In the genomic region with DNA sequence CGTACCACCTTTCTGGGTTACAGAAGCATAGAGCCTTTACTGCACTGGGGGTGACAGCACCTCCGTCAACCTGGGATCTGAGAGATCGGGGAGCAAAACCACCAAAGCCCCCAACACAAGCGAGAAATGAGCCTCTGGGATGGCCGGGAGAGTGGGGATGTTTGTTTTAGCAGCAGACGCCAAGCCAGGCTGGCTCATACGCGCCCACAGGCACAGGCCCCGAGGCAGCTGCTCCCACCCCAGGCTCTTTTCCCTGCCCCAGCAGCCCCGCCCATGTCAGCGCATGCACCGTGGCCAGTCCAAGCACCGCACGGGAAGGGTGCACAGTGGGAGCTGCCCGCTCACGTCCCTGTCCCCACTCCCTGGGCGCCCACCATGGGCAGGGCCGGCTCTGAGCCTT, we compare ENCODE assay signal across 16 cellular contexts. TPM values are rescaled to one million over a fixed set of nuclear protein-coding genes. Genes with fewer than 3 reads are reported as not detected.
A peak's percentile ranks its signal among the peaks of the same experiment; 100 is the strongest.
DNase-seq lines count a peak whose midpoint lies in the region; ATAC-seq and TF ChIP-seq lines count a peak whose summit lies in the region.
"Had no signal": no experiment of that assay in that cellular context is flagged by ENCODE, and none has a peak within 500 bp of the region (broad histone marks: within the 10 kb centered on the region; RNA-seq: fewer than 3 reads in every experiment).

No MANE protein-coding gene starts in this region.

- H3K36me3 Mint-ChIP-seq in activated CD8-positive, alpha-beta T cell treated with anti-CD3 and anti-CD28 coated beads for 36 hours (ENCODE audit: low read depth), result peaks cover 14% of the 10 kb centered on the region
- H3K36me3 Mint-ChIP-seq in activated CD8-positive, alpha-beta T cell treated with anti-CD3 and anti-CD28 coated beads, Interleukin-2, amount 10 ng/mL, durations not matched to agents 7 days and 5 days (ENCODE audit: low read depth), result peaks cover 6% of the 10 kb centered on the region
- H3K36me3 Mint-ChIP-seq in dendritic cell treated with granulocyte-macrophage colony-stimulating factor and Interleukin-4, amounts not matched to agents 40 ng/mL and 50 ng/mL, for 4 days (ENCODE audit: low read depth), result peaks cover 86% of the 10 kb centered on the region
- peaks cover 52% of the 10 kb centered on the region for H3K36me3 Mint-ChIP-seq in stimulated activated effector memory CD8-positive, alpha-beta T cell treated with anti-CD3 and anti-CD28 coated beads, Interleukin-12 subunit alpha, Interleukin-12 subunit beta, amount 100 ng/mL, for 72 hours

- no peaks in the 10 kb centered on the region for H3K27me3 Mint-ChIP-seq in activated CD8-positive, alpha-beta T cell treated with anti-CD3 and anti-CD28 coated beads for 36 hours
- H3K27me3 Mint-ChIP-seq in activated CD8-positive, alpha-beta T cell treated with anti-CD3 and anti-CD28 coated beads, Interleukin-2, amount 10 ng/mL, durations not matched to agents 7 days and 5 days (ENCODE audit: low read depth), result no peaks in the 10 kb centered on the region
- H3K27me3 Mint-ChIP-seq in dendritic cell treated with granulocyte-macrophage colony-stimulating factor and Interleukin-4, amounts not matched to agents 40 ng/mL and 50 ng/mL, for 4 days, result peaks cover 7% of the 10 kb centered on the region

- ATAC-seq in activated CD8-positive, alpha-beta T cell treated with anti-CD3 and anti-CD28 coated beads for 36 hours, result no peak
- no peak for ATAC-seq in activated CD8-positive, alpha-beta T cell treated with anti-CD3 and anti-CD28 coated beads, Interleukin-2, amount 10 ng/mL, durations not matched to agents 7 days and 5 days
- ATAC-seq in stimulated activated effector memory CD8-positive, alpha-beta T cell treated with anti-CD3 and anti-CD28 coated beads, Interleukin-12 subunit alpha, Interleukin-12 subunit beta, amount 100 ng/mL, for 72 hours, result no peak
- ATAC-seq in HG03108 (IDR thresholded peaks at IDR 0.05; ENCODE audit: unreplicated experiment), result no peak

- intact Hi-C loops in activated CD8-positive, alpha-beta T cell treated with anti-CD3 and anti-CD28 coated beads for 36 hours (cut with micrococcal nuclease), result no loop called here
- intact Hi-C loops in dendritic cell treated with granulocyte-macrophage colony-stimulating factor and Interleukin-4, amounts not matched to agents 40 ng/mL and 50 ng/mL, for 4 days (cut with micrococcal nuclease), result no loop called here

- H3K4me1 Mint-ChIP-seq in activated CD8-positive, alpha-beta T cell treated with anti-CD3 and anti-CD28 coated beads for 36 hours (ENCODE audit: low read depth), result peaks cover 48% of the 10 kb centered on the region
- peaks cover 43% of the 10 kb centered on the region for H3K4me1 Mint-ChIP-seq in activated CD8-positive, alpha-beta T cell treated with anti-CD3 and anti-CD28 coated beads, Interleukin-2, amount 10 ng/mL, durations not matched to agents 7 days and 5 days (ENCODE audit: low read depth)
- peaks cover 90% of the 10 kb centered on the region for H3K4me1 Mint-ChIP-seq in dendritic cell treated with granulocyte-macrophage colony-stimulating factor and Interleukin-4, amounts not matched to agents 40 ng/mL and 50 ng/mL, for 4 days (ENCODE audit: low read depth)
- H3K4me1 Mint-ChIP-seq in stimulated activated effector memory CD8-positive, alpha-beta T cell treated with anti-CD3 and anti-CD28 coated beads, Interleukin-12 subunit alpha, Interleukin-12 subunit beta, amount 100 ng/mL, for 72 hours, result peaks cover 70% of the 10 kb centered on the region

- H3K27ac ChIP-seq in effector memory CD4-positive, alpha-beta T cell (ENCODE audit: insufficient read depth, low read length, poor library complexity, severe bottlenecking), result no peak overlapping the region
- H3K27ac ChIP-seq: C4-2B, RWPE1 had no signal

- H3K4me3 Mint-ChIP-seq in activated CD8-positive, alpha-beta T cell treated with anti-CD3 and anti-CD28 coated beads for 36 hours, result no peak overlapping the region
- H3K4me3 Mint-ChIP-seq in activated CD8-positive, alpha-beta T cell treated with anti-CD3 and anti-CD28 coated beads, Interleukin-2, amount 10 ng/mL, durations not matched to agents 7 days and 5 days, result no peak overlapping the region
- H3K4me3 Mint-ChIP-seq in dendritic cell treated with granulocyte-macrophage colony-stimulating factor and Interleukin-4, amounts not matched to agents 40 ng/mL and 50 ng/mL, for 4 days, result no peak overlapping the region
- peak overlapping the region; percentile 53 for H3K4me3 Mint-ChIP-seq in stimulated activated effector memory CD8-positive, alpha-beta T cell treated with anti-CD3 and anti-CD28 coated beads, Interleukin-12 subunit alpha, Interleukin-12 subunit beta, amount 100 ng/mL, for 72 hours

- no peak for TF ChIP-seq CTCF in activated CD8-positive, alpha-beta T cell treated with anti-CD3 and anti-CD28 coated beads for 36 hours (IDR thresholded peaks at IDR 0.05)

- peaks cover 7% of the 10 kb centered on the region for H3K9me3 Mint-ChIP-seq in activated CD8-positive, alpha-beta T cell treated with anti-CD3 and anti-CD28 coated beads for 36 hours
- H3K9me3 Mint-ChIP-seq in activated CD8-positive, alpha-beta T cell treated with anti-CD3 and anti-CD28 coated beads, Interleukin-2, amount 10 ng/mL, durations not matched to agents 7 days and 5 days (ENCODE audit: insufficient read depth), result no peaks in the 10 kb centered on the region
- no peaks in the 10 kb centered on the region for H3K9me3 Mint-ChIP-seq in dendritic cell treated with granulocyte-macrophage colony-stimulating factor and Interleukin-4, amounts not matched to agents 40 ng/mL and 50 ng/mL, for 4 days
- H3K9me3 Mint-ChIP-seq in stimulated activated effector memory CD8-positive, alpha-beta T cell treated with anti-CD3 and anti-CD28 coated beads, Interleukin-12 subunit alpha, Interleukin-12 subunit beta, amount 100 ng/mL, for 72 hours, result no peaks in the 10 kb centered on the region

- no peaks in the 10 kb centered on the region for H3K36me3 ChIP-seq in H7 (replicated peaks; ENCODE audit: control insufficient read depth, insufficient read depth, low read length)
- peaks cover 5% of the 10 kb centered on the region for H3K36me3 ChIP-seq in effector memory CD4-positive, alpha-beta T cell (ENCODE audit: control insufficient read depth, insufficient read depth, low read length)

- H3K27ac Mint-ChIP-seq in activated CD8-positive, alpha-beta T cell treated with anti-CD3 and anti-CD28 coated beads for 36 hours, result peak overlapping the region; percentile 70
- no peak overlapping the region for H3K27ac Mint-ChIP-seq in activated CD8-positive, alpha-beta T cell treated with anti-CD3 and anti-CD28 coated beads, Interleukin-2, amount 10 ng/mL, durations not matched to agents 7 days and 5 days
- peak overlapping the region; percentile 82 for H3K27ac Mint-ChIP-seq in dendritic cell treated with granulocyte-macrophage colony-stimulating factor and Interleukin-4, amounts not matched to agents 40 ng/mL and 50 ng/mL, for 4 days
- peak overlapping the region; percentile 83 for H3K27ac Mint-ChIP-seq in stimulated activated effector memory CD8-positive, alpha-beta T cell treated with anti-CD3 and anti-CD28 coated beads, Interleukin-12 subunit alpha, Interleukin-12 subunit beta, amount 100 ng/mL, for 72 hours

- H3K4me1 ChIP-seq in effector memory CD4-positive, alpha-beta T cell (ENCODE audit: control insufficient read depth, insufficient read depth, low read length, poor library complexity, severe bottlenecking), result peaks cover 12% of the 10 kb centered on the region

- CTCF ChIA-PET in activated CD8-positive, alpha-beta T cell treated with anti-CD3 and anti-CD28 coated beads for 36 hours (lab: Charles Lee), result interaction anchor here (0.9 to 3.7 kb wide), 8 partner anchors 9 to 30 kb away, joined by 3 to 18 read pairs (median 6); a partner anchor contains a TSS
- CTCF ChIA-PET in activated CD8-positive, alpha-beta T cell treated with anti-CD3 and anti-CD28 coated beads, Interleukin-2, amount 10 ng/mL, durations not matched to agents 7 days and 5 days (lab: Charles Lee), result interaction anchor here (0.8 to 1.9 kb wide), 2 partner anchors 14 to 31 kb away, joined by 3 to 6 read pairs; no protein-coding TSS in a partner anchor

- H3K9me3 ChIP-seq in effector memory CD4-positive, alpha-beta T cell (ENCODE audit: control insufficient read depth, low read length), result no peaks in the 10 kb centered on the region

- H3K4me3 ChIP-seq in H7 (ENCODE audit: insufficient read depth, low read depth, low read length), result no peak overlapping the region
- no peak overlapping the region for H3K4me3 ChIP-seq in effector memory CD4-positive, alpha-beta T cell (ENCODE audit: insufficient read depth, low read depth, low read length, poor library complexity, severe bottlenecking)

- H3K27me3 ChIP-seq in H7 (ENCODE audit: control insufficient read depth, insufficient read depth, low read length), result no peaks in the 10 kb centered on the region
- no peaks in the 10 kb centered on the region for H3K27me3 ChIP-seq in effector memory CD4-positive, alpha-beta T cell (replicated peaks; ENCODE audit: control insufficient read depth, insufficient read depth, low read length, poor library complexity, severe bottlenecking)

- POLR2A ChIA-PET in activated CD8-positive, alpha-beta T cell treated with anti-CD3 and anti-CD28 coated beads for 36 hours (lab: Charles Lee), result interaction anchor here (4.4 kb wide), 1 partner anchor 20 kb away, joined by 25 read pairs; no protein-coding TSS in a partner anchor
- POLR2A ChIA-PET in activated CD8-positive, alpha-beta T cell treated with anti-CD3 and anti-CD28 coated beads, Interleukin-2, amount 10 ng/mL, durations not matched to agents 7 days and 5 days (lab: Charles Lee), result no interaction called here

- DNase-seq in activated CD8-positive, alpha-beta T cell treated with anti-CD3 and anti-CD28 coated beads for 36 hours, result no peak
- no peak for DNase-seq in activated CD8-positive, alpha-beta T cell treated with anti-CD3 and anti-CD28 coated beads, Interleukin-2, amount 10 ng/mL, durations not matched to agents 7 days and 5 days
- DNase-seq in H7 (peak; percentile 47), DMS 273 (lab: John Stamatoyannopoulos, UW; ENCODE audit: unreplicated experiment) (no peak)
- DNase-seq in stimulated activated effector memory CD8-positive, alpha-beta T cell treated with anti-CD3 and anti-CD28 coated beads, Interleukin-12 subunit alpha, Interleukin-12 subunit beta, amount 100 ng/mL, for 72 hours (ENCODE audit: low spot score in 2 of 2), result no peak
- no peak for DNase-seq in effector memory CD4-positive, alpha-beta T cell
- DNase-seq: 8988T, DMS79 treated with DMSO at 0.1 percent for 48 hours, GDM1, NCI-H146, NCI-H2081 treated with DMSO at 0.1 percent for 48 hours had no signal

RNA-seq across cellular contexts. Expression of a gene that starts 8.5 kb away (rescaled TPM):
- total RNA-seq in activated CD8-positive, alpha-beta T cell treated with anti-CD3 and anti-CD28 coated beads for 36 hours, result 10 to 100 TPM; 20.4 to 22.2 TPM
- 10 to 100 TPM; 19.7 to 20.0 TPM for total RNA-seq in activated CD8-positive, alpha-beta T cell treated with anti-CD3 and anti-CD28 coated beads, Interleukin-2, amount 10 ng/mL, durations not matched to agents 7 days and 5 days
- total RNA-seq in H7 (2014; rRNA removed; shearing (Covaris generic)), result 13.7 and 15.6 TPM in 2 replicates

RNA-seq across cellular contexts. Expression of a gene that starts 16.5 kb away (rescaled TPM):
- total RNA-seq in activated CD8-positive, alpha-beta T cell treated with anti-CD3 and anti-CD28 coated beads for 36 hours, result 1 to 10 TPM in 1 of 2 experiments, under 1 TPM in 1; 0.69 to 2.4 TPM
- 1 to 10 TPM; 1.3 TPM for total RNA-seq in activated CD8-positive, alpha-beta T cell treated with anti-CD3 and anti-CD28 coated beads, Interleukin-2, amount 10 ng/mL, durations not matched to agents 7 days and 5 days
- 10.7 and 18.8 TPM in 2 replicates for total RNA-seq in H7 (2014; rRNA removed; shearing (Covaris generic))
- total RNA-seq: HT1080 had no signal
